In genomic region chr1:52191395-52191965, GRCh38 we compare ENCODE assay signal across 1 cellular context.
TF ChIP-seq lines count a peak whose summit lies in the region.

No MANE protein-coding gene starts in this region.

TF ChIP-seq in K562, 482 proteins besides CTCF, POLR2A, EP300 and RAD21 (continued from another document):
- TF ChIP-seq PHTF2 (CRISPR knock-in tag; IDR thresholded peaks at IDR 0.05): no peak
- TF ChIP-seq NFIX (CRISPR knock-in tag; IDR thresholded peaks at IDR 0.05; ENCODE audit: low read depth): no peak
- 0 out of 2 replicates have a peak, but pooled peaks have one; percentile 10 for TF ChIP-seq RB1 (IDR thresholded peaks at IDR 0.05; ENCODE audit: low read depth)
- no peak for TF ChIP-seq ZNF398 (CRISPR knock-in tag; IDR thresholded peaks at IDR 0.05)
- TF ChIP-seq TFE3 (CRISPR knock-in tag; IDR thresholded peaks at IDR 0.05): peak; percentile 48
- no peak for TF ChIP-seq ZNF174 (CRISPR knock-in tag; IDR thresholded peaks at IDR 0.05)
- TF ChIP-seq FOXJ2 (tag; IDR thresholded peaks at IDR 0.05): peak; percentile 82
- 0 out of 2 replicates have a peak, but pooled peaks have one; percentile 4 for TF ChIP-seq FOSL1 (tag; conservative IDR thresholded peaks at IDR 0.05)
- TF ChIP-seq ZNF316 (IDR thresholded peaks at IDR 0.05): peak; percentile 86
- TF ChIP-seq MCM2 (IDR thresholded peaks at IDR 0.05; ENCODE audit: low read depth): no peak
- peak; percentile 81; the same call in 1 of the 2 replicates for TF ChIP-seq ESRRA (IDR thresholded peaks at IDR 0.05; ENCODE audit: borderline replicate concordance, low read depth)
- no peak for TF ChIP-seq PBX2 (CRISPR knock-in tag; IDR thresholded peaks at IDR 0.05; ENCODE audit: low read depth)
- peak; percentile 22; the same call in 1 of the 2 replicates for TF ChIP-seq PBX2 (tag; conservative IDR thresholded peaks at IDR 0.05; ENCODE audit: low read depth)
- TF ChIP-seq ZNF146 (CRISPR knock-in tag; IDR thresholded peaks at IDR 0.05; ENCODE audit: unreplicated experiment): no peak
- no peak for TF ChIP-seq ZNF707 (CRISPR knock-in tag; conservative IDR thresholded peaks at IDR 0.05)
- peak; percentile 64; the same call in 1 of the 2 replicates for TF ChIP-seq JUND (IDR thresholded peaks at IDR 0.05; ENCODE audit: borderline replicate concordance, low read depth, low read length)
- no peak; the same call in 2 of the 3 replicates for TF ChIP-seq JUND (tag; IDR thresholded peaks at IDR 0.05; ENCODE audit: borderline replicate concordance, low read depth, low read length)
- TF ChIP-seq C11orf30 (IDR thresholded peaks at IDR 0.05; ENCODE audit: low read depth): peak; percentile 86
- TF ChIP-seq POLR3G (IDR thresholded peaks at IDR 0.05; ENCODE audit: extremely low read depth, insufficient read length, insufficient replicate concordance): no peak
- TF ChIP-seq MBD1 (CRISPR knock-in tag; IDR thresholded peaks at IDR 0.05): no peak
- TF ChIP-seq RUNX1 (IDR thresholded peaks at IDR 0.05; ENCODE audit: low read depth): no peak
- TF ChIP-seq MYC (IDR thresholded peaks at IDR 0.05; ENCODE audit: low read depth, low read length): no peak
- TF ChIP-seq MYC (CRISPR knock-in tag; IDR thresholded peaks at IDR 0.05; ENCODE audit: borderline replicate concordance, low read depth): no peak
- TF ChIP-seq SOX6 (IDR thresholded peaks at IDR 0.05): no peak
- no peak for TF ChIP-seq NR2F6 (CRISPR knock-in tag; IDR thresholded peaks at IDR 0.05)
- TF ChIP-seq PRMT5 (CRISPR knock-in tag; IDR thresholded peaks at IDR 0.05): no peak
- no peak for TF ChIP-seq CHAMP1 (IDR thresholded peaks at IDR 0.05)
- TF ChIP-seq SMC3 (conservative IDR thresholded peaks at IDR 0.05; ENCODE audit: insufficient read depth, low read depth, low read length): no peak
- peak; percentile 57; the same call in 1 of the 2 replicates for TF ChIP-seq MAFF (IDR thresholded peaks at IDR 0.05; ENCODE audit: low read length)
- TF ChIP-seq TAF1 (IDR thresholded peaks at IDR 0.05; ENCODE audit: control insufficient read depth, extremely low read depth, insufficient read depth, low read length, severe bottlenecking): no peak
- peak; percentile 58; the same call in 1 of the 2 replicates for TF ChIP-seq MITF (IDR thresholded peaks at IDR 0.05)
- TF ChIP-seq JUNB (CRISPR knock-in tag; conservative IDR thresholded peaks at IDR 0.05): no peak
- TF ChIP-seq E4F1 (CRISPR knock-in tag; IDR thresholded peaks at IDR 0.05; ENCODE audit: borderline replicate concordance): no peak
- TF ChIP-seq MAFG (tag; conservative IDR thresholded peaks at IDR 0.05): peak; percentile 90
TF ChIP-seq in K562: peak in this region for 16.
